Comparison of ENCODE assay signal across 9 cellular contexts in genomic region chr18:49155410-49155809, GRCh38.
"Had no signal": no experiment of that assay in that cellular context is flagged by ENCODE, and none has a peak within 500 bp of the region (broad histone marks: within the 10 kb centered on the region; RNA-seq: fewer than 3 reads in every experiment).

No MANE protein-coding gene starts in this region.

- H2AFZ ChIP-seq: GM23248 had no signal

- H3K4me1 Mint-ChIP-seq: IgD-negative memory B cell had no signal

- H3K9ac ChIP-seq: GM23248 had no signal

- DNase-seq: GM23248, H9, HCEC 1CT, KBM-7 had no signal

- H3K4me3 Mint-ChIP-seq: H9, IgD-negative memory B cell had no signal

- H3K27ac ChIP-seq: GM23248, HL-60 had no signal

- H3K27ac Mint-ChIP-seq: H9, IgD-negative memory B cell had no signal

- H3K4me3 ChIP-seq: GM23248 had no signal

- H3K27me3 Mint-ChIP-seq: IgD-negative memory B cell had no signal

- FAIRE-seq: H1, H54, HepG2 had no signal
